In the genomic region with DNA sequence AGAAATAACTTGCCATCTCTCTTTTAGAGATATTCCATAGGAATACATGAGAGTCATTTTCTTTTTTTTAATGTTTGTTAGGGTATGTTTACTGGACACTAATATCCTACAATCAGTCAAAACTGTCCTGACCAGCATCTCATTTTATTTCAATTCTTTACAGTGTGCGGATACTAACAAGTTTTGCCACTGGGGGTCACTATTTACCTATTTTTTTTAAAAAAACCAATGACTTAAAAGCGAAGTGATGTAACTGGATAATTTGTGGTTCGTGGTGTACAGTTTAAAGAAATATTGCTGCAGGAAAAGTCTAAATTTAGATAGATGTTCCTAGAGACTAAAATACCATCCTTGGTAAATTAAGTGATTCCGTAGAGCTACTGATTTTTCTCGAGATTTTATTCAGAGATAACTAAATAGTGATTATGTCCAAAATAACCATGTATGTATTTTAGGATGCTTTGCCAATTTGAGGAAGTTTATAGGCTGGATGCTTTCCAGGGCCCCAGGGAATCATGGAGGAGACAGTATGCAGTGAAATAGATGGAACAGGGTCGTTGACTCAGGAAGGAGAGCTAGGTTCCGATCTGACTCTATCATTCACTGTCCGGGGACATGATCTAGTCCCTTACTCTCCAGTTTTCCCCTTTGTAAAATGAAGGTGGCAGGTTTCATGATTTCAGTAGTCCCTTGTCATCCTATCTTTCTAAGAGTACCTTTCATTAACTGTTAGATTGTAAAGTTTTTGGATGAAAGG, we compare ENCODE assay signal across 9 cellular contexts. TPM values are rescaled to one million over a fixed set of nuclear protein-coding genes. Genes with fewer than 3 reads are reported as not detected.
DNase-seq lines count a peak whose midpoint lies in the region; ATAC-seq and TF ChIP-seq lines count a peak whose summit lies in the region.
"Had no signal": no experiment of that assay in that cellular context is flagged by ENCODE, and none has a peak within 500 bp of the region (broad histone marks: within the 10 kb centered on the region; RNA-seq: fewer than 3 reads in every experiment).

No MANE protein-coding gene starts in this region.

- H3K9me3 Mint-ChIP-seq in activated T-helper 17 cell treated with anti-CD3 and anti-CD28 coated beads, Interleukin-2, amount 50 U/mL, for 72 hours = no peaks in the 10 kb centered on the region
- H3K9me3 Mint-ChIP-seq in stimulated activated naive B cell treated with anti-CD40 and anti-IgM and Interleukin-4, amounts not matched to agents 10 μg/mL and 1 μg/mL and 100 μg/mL, for 72 hours = no peaks in the 10 kb centered on the region
- H3K9me3 Mint-ChIP-seq: stimulated activated naive CD8-positive, alpha-beta T cell treated with anti-CD3 and anti-CD28 coated beads, Interleukin-15, Interleukin-2, amounts not matched to agents 100 ng/mL and 50 ng/mL, for 24 hours had no signal

- H3K27me3 ChIP-seq in left ventricle myocardium inferior (ENCODE audit: low read depth) = peaks cover 7% of the 10 kb centered on the region

- no peaks in the 10 kb centered on the region for H3K36me3 ChIP-seq in left ventricle myocardium inferior

- DNase-seq in Right ventricle myocardium inferior (ENCODE audit: missing footprints) = no peak
- DNase-seq in cardiac septum (ENCODE audit: low spot score) = no peak
- peak; percentile 41 for DNase-seq in NCI-H1417 treated with DMSO at 0.1 percent for 48 hours (lab: John Stamatoyannopoulos, UW)
- no peak for DNase-seq in left ventricle myocardium inferior
- DNase-seq in stimulated activated naive B cell treated with anti-CD40 and anti-IgM and Interleukin-4, amounts not matched to agents 10 μg/mL and 1 μg/mL and 100 μg/mL, for 72 hours = no peak
- DNase-seq in posterior vena cava (ENCODE audit: low spot score) = no peak

- no peaks in the 10 kb centered on the region for H3K9me3 ChIP-seq in left ventricle myocardium inferior (replicated peaks)

- no peak overlapping the region for H3K4me3 ChIP-seq in left ventricle myocardium inferior

- no peaks in the 10 kb centered on the region for H3K4me1 Mint-ChIP-seq in activated T-helper 17 cell treated with anti-CD3 and anti-CD28 coated beads, Interleukin-2, amount 50 U/mL, for 72 hours
- peaks cover 0 to 4% of the 10 kb centered on the region in 2 donors for H3K4me1 Mint-ChIP-seq in stimulated activated naive B cell treated with anti-CD40 and anti-IgM and Interleukin-4, amounts not matched to agents 10 μg/mL and 1 μg/mL and 100 μg/mL, for 72 hours

- H3K4me3 Mint-ChIP-seq in activated T-helper 17 cell treated with anti-CD3 and anti-CD28 coated beads, Interleukin-2, amount 50 U/mL, for 72 hours = no peak overlapping the region
- no peak overlapping the region for H3K4me3 Mint-ChIP-seq in stimulated activated naive B cell treated with anti-CD40 and anti-IgM and Interleukin-4, amounts not matched to agents 10 μg/mL and 1 μg/mL and 100 μg/mL, for 72 hours
- H3K4me3 Mint-ChIP-seq: stimulated activated naive CD8-positive, alpha-beta T cell treated with anti-CD3 and anti-CD28 coated beads, Interleukin-15, Interleukin-2, amounts not matched to agents 100 ng/mL and 50 ng/mL, for 24 hours had no signal

- peaks cover 29% of the 10 kb centered on the region for H3K27me3 Mint-ChIP-seq in activated T-helper 17 cell treated with anti-CD3 and anti-CD28 coated beads, Interleukin-2, amount 50 U/mL, for 72 hours
- peaks cover 8 to 19% of the 10 kb centered on the region in 2 donors for H3K27me3 Mint-ChIP-seq in stimulated activated naive B cell treated with anti-CD40 and anti-IgM and Interleukin-4, amounts not matched to agents 10 μg/mL and 1 μg/mL and 100 μg/mL, for 72 hours

- intact Hi-C loops in Right ventricle myocardium inferior (cut with DNase I) (loop anchor here (5.0 to 10.0 kb wide), 5 partner anchors 84 to 1512 kb away; no protein-coding TSS in a partner anchor), cardiac septum (cut with DNase I) (loop anchor here (10.0 kb wide), 1 partner anchor 54 kb away; no protein-coding TSS in a partner anchor), left ventricle myocardium inferior (cut with micrococcal nuclease) (loop anchor here (10.0 kb wide), 1 partner anchor 1514 kb away; no protein-coding TSS in a partner anchor), posterior vena cava (cut with DNase I) (no loop called here)

- ATAC-seq in Right ventricle myocardium inferior (peak; percentile 48), HG02588 (IDR thresholded peaks at IDR 0.05; ENCODE audit: unreplicated experiment) (peak; percentile 79)
- peak; percentile 24 for ATAC-seq in activated T-helper 17 cell treated with anti-CD3 and anti-CD28 coated beads, Interleukin-2, amount 50 U/mL, for 72 hours (replicated peaks)
- peak; percentile 65 to 68 for ATAC-seq in stimulated activated naive B cell treated with anti-CD40 and anti-IgM and Interleukin-4, amounts not matched to agents 10 μg/mL and 1 μg/mL and 100 μg/mL, for 72 hours (replicated peaks)

- no peaks in the 10 kb centered on the region for H3K36me3 Mint-ChIP-seq in activated T-helper 17 cell treated with anti-CD3 and anti-CD28 coated beads, Interleukin-2, amount 50 U/mL, for 72 hours (ENCODE audit: low read depth)
- H3K36me3 Mint-ChIP-seq in stimulated activated naive B cell treated with anti-CD40 and anti-IgM and Interleukin-4, amounts not matched to agents 10 μg/mL and 1 μg/mL and 100 μg/mL, for 72 hours = no peaks in the 10 kb centered on the region

- H3K27ac Mint-ChIP-seq in activated T-helper 17 cell treated with anti-CD3 and anti-CD28 coated beads, Interleukin-2, amount 50 U/mL, for 72 hours = no peak overlapping the region
- H3K27ac Mint-ChIP-seq in stimulated activated naive B cell treated with anti-CD40 and anti-IgM and Interleukin-4, amounts not matched to agents 10 μg/mL and 1 μg/mL and 100 μg/mL, for 72 hours = no peak overlapping the region
- H3K27ac Mint-ChIP-seq: stimulated activated naive CD8-positive, alpha-beta T cell treated with anti-CD3 and anti-CD28 coated beads, Interleukin-15, Interleukin-2, amounts not matched to agents 100 ng/mL and 50 ng/mL, for 24 hours had no signal

- no peak overlapping the region for H3K27ac ChIP-seq in left ventricle myocardium inferior (replicated peaks)

- peaks cover 4% of the 10 kb centered on the region for H3K4me1 ChIP-seq in left ventricle myocardium inferior

- peak; percentile 69 for TF ChIP-seq CTCF in left ventricle myocardium inferior (IDR thresholded peaks at IDR 0.05; ENCODE audit: borderline replicate concordance)

RNA-seq across cellular contexts. Expression of a gene that starts 34.0 kb away (rescaled TPM):
- 10.2 TPM for total RNA-seq in Right ventricle myocardium inferior
- 16.4 TPM for total RNA-seq in cardiac septum
- 10 to 100 TPM; 20.8 to 22.4 TPM for total RNA-seq in activated T-helper 17 cell treated with anti-CD3 and anti-CD28 coated beads, Interleukin-2, amount 50 U/mL, for 72 hours
- total RNA-seq in left ventricle myocardium inferior = 9.4 TPM
- 10 to 100 TPM; 20.9 to 21.7 TPM for total RNA-seq in posterior vena cava

Comparison
In these comparisons a context has a peak if more than half of its experiments do, and no peak if none do; other contexts are left out.
1. ATAC-seq: peak in every context shown above with its lines; median percentile 79 in HG02588; 66 in stimulated activated naive B cell treated with anti-CD40 and anti-IgM and Interleukin-4, amounts not matched to agents 10 μg/mL and 1 μg/mL and 100 μg/mL, for 72 hours; 48 in Right ventricle myocardium inferior; 24 in activated T-helper 17 cell treated with anti-CD3 and anti-CD28 coated beads, Interleukin-2, amount 50 U/mL, for 72 hours.
2. intact Hi-C loops: an anchor here in Right ventricle myocardium inferior (5.0 to 10.0 kb wide), cardiac septum (10.0 kb wide) and left ventricle myocardium inferior (10.0 kb wide); none called in posterior vena cava.